Comparison of ENCODE assay signal across 22 cellular contexts in the genomic region with DNA sequence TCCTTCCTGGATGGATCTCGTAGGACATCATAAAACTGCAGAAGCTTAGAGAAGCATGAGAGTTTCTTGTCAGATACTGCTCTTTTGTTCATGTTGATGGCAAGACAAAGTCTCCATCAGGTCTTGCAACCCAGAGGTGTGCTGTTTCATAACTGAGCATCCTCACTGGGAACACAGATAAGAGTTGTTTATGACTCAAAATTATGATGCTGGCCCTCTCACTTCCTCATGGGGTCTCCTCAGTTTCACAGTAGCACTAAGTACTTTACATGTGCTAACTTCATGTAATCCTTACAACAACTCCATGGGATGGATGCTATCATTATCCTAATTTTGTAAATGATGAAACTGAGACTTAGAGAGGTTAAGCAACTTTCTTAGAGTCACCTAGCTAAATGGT. TPM values are rescaled to one million over a fixed set of nuclear protein-coding genes. Genes with fewer than 3 reads are reported as not detected.
DNase-seq lines count a peak whose midpoint lies in the region; ATAC-seq, FAIRE-seq and TF ChIP-seq lines count a peak whose summit lies in the region.
"Had no signal": no experiment of that assay in that cellular context is flagged by ENCODE, and none has a peak within 500 bp of the region (broad histone marks: within the 10 kb centered on the region; RNA-seq: fewer than 3 reads in every experiment).

No MANE protein-coding gene starts in this region.

- no peaks in the 10 kb centered on the region for H3K4me1 Mint-ChIP-seq in activated CD4-positive, alpha-beta T cell treated with anti-CD3 and anti-CD28 coated beads, Interleukin-2, amount 10 ng/mL, durations not matched to agents 24 days and 14 days
- H3K4me1 Mint-ChIP-seq: CD4-positive, alpha-beta memory T cell; GM23338 had no signal

- ATAC-seq in A549 = no peak
- peak; percentile 21; the same call in 1 of the 3 replicates for ATAC-seq in GM12878
- ATAC-seq: GM23338 had no signal

- H3K9me3 Mint-ChIP-seq in activated CD4-positive, alpha-beta T cell treated with anti-CD3 and anti-CD28 coated beads, Interleukin-2, amount 10 ng/mL, durations not matched to agents 24 days and 14 days = no peaks in the 10 kb centered on the region
- H3K9me3 Mint-ChIP-seq: CD4-positive, alpha-beta memory T cell; GM23338; HFFc6 had no signal

- H3K36me3 ChIP-seq in H7 (replicated peaks; ENCODE audit: control insufficient read depth, insufficient read depth, low read length) (peaks cover 2% of the 10 kb centered on the region), GM12878 (ENCODE audit: control insufficient read depth in 2 of 2, insufficient read depth in 2 of 2, low read length in 1 of 2) (peaks cover 2 to 27% of the 10 kb centered on the region in 2 experiments), PC-9 (ENCODE audit: low read depth) (0 out of 2 replicates have a peak, but pooled peaks cover 5% of the 10 kb centered on the region)

- no peaks in the 10 kb centered on the region for H3K4me1 ChIP-seq in A549
- peaks cover 3% of the 10 kb centered on the region; the same call in 1 of the 2 replicates for H3K4me1 ChIP-seq in GM12878 (ENCODE audit: control insufficient read depth, insufficient read depth, low read length)
- H3K4me1 ChIP-seq in PC-9 (replicated peaks; ENCODE audit: insufficient read depth) = peaks cover 10% of the 10 kb centered on the region
- H3K4me1 ChIP-seq: HAP-1 had no signal

- intact Hi-C loops in GM12878 (cut with micrococcal nuclease; ENCODE audit: unreplicated experiment) (no loop called here), PC-9 (cut with micrococcal nuclease; ENCODE audit: unreplicated experiment) (no loop called here)
- intact Hi-C loops in activated CD4-positive, alpha-beta T cell treated with anti-CD3 and anti-CD28 coated beads, Interleukin-2, amount 10 ng/mL, durations not matched to agents 24 days and 14 days (cut with micrococcal nuclease) = no loop called here

- H3K27ac ChIP-seq in A549 (no peak overlapping the region), GM12878 (ENCODE audit: control insufficient read depth, insufficient read depth) (no peak overlapping the region), PC-9 (no peak overlapping the region)
- H3K27ac ChIP-seq: 22Rv1 had no signal

- WGBS in A549 (ENCODE audit: missing lambda C conversion rate) = 59% methylated on average over 1 of the region's 1 CpG
- 64% methylated on average over 1 of the region's 1 CpG for WGBS in GM12878 (ENCODE audit: insufficient coverage, insufficient replicate concordance, low lambda C conversion rate, missing lambda C conversion rate)

- SMC1A ChIA-PET in GM12878 (lab: Charles Lee; ENCODE audit: uncharacterized antibody, unreplicated experiment) = no interaction called here

- no peak overlapping the region for H3K4me3 ChIP-seq in A549
- no peak overlapping the region for H3K4me3 ChIP-seq in H7 (ENCODE audit: insufficient read depth, low read depth, low read length)
- no peak overlapping the region for H3K4me3 ChIP-seq in GM12878
- H3K4me3 ChIP-seq in PC-9 = no peak overlapping the region
- H3K4me3 ChIP-seq: GM23338, HAP-1 had no signal

- no peaks in the 10 kb centered on the region for H4K20me1 ChIP-seq in GM12878 (ENCODE audit: control insufficient read depth, insufficient read depth)
- H4K20me1 ChIP-seq in PC-9 (ENCODE audit: insufficient read depth) = no peaks in the 10 kb centered on the region

- no peaks in the 10 kb centered on the region for H3K27me3 Mint-ChIP-seq in activated CD4-positive, alpha-beta T cell treated with anti-CD3 and anti-CD28 coated beads, Interleukin-2, amount 10 ng/mL, durations not matched to agents 24 days and 14 days
- H3K27me3 Mint-ChIP-seq: CD4-positive, alpha-beta memory T cell had no signal

- H3K4me2 ChIP-seq in A549 (no peak overlapping the region), GM12878 (ENCODE audit: control insufficient read depth, insufficient read depth) (no peak overlapping the region), PC-9 (no peak overlapping the region)
- H3K4me2 ChIP-seq: GM23338 had no signal

- in situ Hi-C loops in GM12878 (cut with MboI) = no loop called here

- TF ChIP-seq POLR2A in A549 (IDR thresholded peaks at IDR 0.05; ENCODE audit: low read length) (no peak), GM12878 (IDR thresholded peaks at IDR 0.05; ENCODE audit: low read depth, low read length) (no peak)

- no peak for TF ChIP-seq RAD21 in A549 (conservative IDR thresholded peaks at IDR 0.05 in 1 of 2, IDR thresholded peaks at IDR 0.05 in 1 of 2)
- no peak for TF ChIP-seq RAD21 in GM12878 (IDR thresholded peaks at IDR 0.05; ENCODE audit: insufficient read depth, low read depth, low read length)

- no TSS peak for BruUV-seq in GM12878 (replicated peaks; lab: Mats Ljungman, UMichigan)
- BruUV-seq in PC-9 (replicated peaks; lab: Mats Ljungman, UMichigan) = no TSS peak

- H3F3A ChIP-seq in PC-9 (ENCODE audit: insufficient read depth, low read depth) = peaks cover 9% of the 10 kb centered on the region

- no peak overlapping the region for H3K9ac ChIP-seq in GM12878 (ENCODE audit: control insufficient read depth, insufficient read depth, low read length)

- H3K9me3 ChIP-seq in A549 (no peaks in the 10 kb centered on the region), GM12878 (replicated peaks; ENCODE audit: control insufficient read depth, insufficient read depth, low read length) (no peaks in the 10 kb centered on the region), PC-9 (ENCODE audit: insufficient read depth, low read depth) (no peaks in the 10 kb centered on the region)
- H3K9me3 ChIP-seq: HAP-1 had no signal

- peaks cover 2% of the 10 kb centered on the region for H3K36me3 Mint-ChIP-seq in activated CD4-positive, alpha-beta T cell treated with anti-CD3 and anti-CD28 coated beads, Interleukin-2, amount 10 ng/mL, durations not matched to agents 24 days and 14 days (ENCODE audit: low read depth)

- peak; percentile 56 for FAIRE-seq in A549 (lab: Jason Lieb, UNC)
- no peak for FAIRE-seq in GM12878 (lab: Jason Lieb, UNC)
- FAIRE-seq: A204.1, GM19239 had no signal

- H3K79me2 ChIP-seq in GM12878 (ENCODE audit: control insufficient read depth, insufficient read depth, low read length) (no peaks in the 10 kb centered on the region), PC-9 (ENCODE audit: low read depth) (no peaks in the 10 kb centered on the region)

- RAD21 ChIA-PET in GM12878 (lab: Charles Lee; ENCODE audit: unreplicated experiment) = no interaction called here

- H2AFZ ChIP-seq in GM12878 (ENCODE audit: control insufficient read depth, low read depth, low read length) (no peak overlapping the region), PC-9 (no peak overlapping the region)
- H2AFZ ChIP-seq: GM23338 had no signal

- TF ChIP-seq CTCF in A549 (IDR thresholded peaks at IDR 0.05) (no peak), GM12878 (IDR thresholded peaks at IDR 0.05 in 2 of 3, conservative IDR thresholded peaks at IDR 0.05 in 1 of 3; ENCODE audit: control insufficient read depth in 2 of 3, extremely low read depth in 1 of 3, insufficient read depth in 1 of 3, low read depth in 3 of 3, low read length in 3 of 3) (no peak), PC-9 (conservative IDR thresholded peaks at IDR 0.05) (no peak)

- TF ChIP-seq EP300 in A549 (IDR thresholded peaks at IDR 0.05) (no peak), GM12878 (IDR thresholded peaks at IDR 0.05; ENCODE audit: borderline replicate concordance in 1 of 2, control insufficient read depth in 1 of 2, low read depth in 2 of 2, low read length in 2 of 2) (no peak)

- H3K4me3 Mint-ChIP-seq in activated CD4-positive, alpha-beta T cell treated with anti-CD3 and anti-CD28 coated beads, Interleukin-2, amount 10 ng/mL, durations not matched to agents 24 days and 14 days = no peak overlapping the region
- H3K4me3 Mint-ChIP-seq: CD4-positive, alpha-beta memory T cell; GM23338; HFFc6 had no signal

- no peak overlapping the region for H3K27ac Mint-ChIP-seq in activated CD4-positive, alpha-beta T cell treated with anti-CD3 and anti-CD28 coated beads, Interleukin-2, amount 10 ng/mL, durations not matched to agents 24 days and 14 days
- H3K27ac Mint-ChIP-seq: CD4-positive, alpha-beta memory T cell; GM23338; HFFc6 had no signal

- DNase-seq in A549 (ENCODE audit: low read depth in 1 of 2, low spot score in 1 of 2) (no peak), H7 (peak; percentile 1), GM12878 (ENCODE audit: low read depth, low spot score) (no peak), ureter (ENCODE audit: low spot score) (peak; percentile 3), PC-9 (no peak), NCI-H1694 (lab: John Stamatoyannopoulos, UW) (no peak)
- no peak for DNase-seq in activated CD4-positive, alpha-beta T cell treated with anti-CD3 and anti-CD28 coated beads, Interleukin-2, amount 10 ng/mL, durations not matched to agents 24 days and 14 days
- DNase-seq: ACHN; AML-193; C1 segment of cervical spinal cord; Calu3; CD4-positive, alpha-beta memory T cell; COR-L47; DMS53; DMS79 treated with DMSO at 0.1 percent for 48 hours; GF-D8; HFFc6 had no signal

- H3K27me3 ChIP-seq in H7 (ENCODE audit: control insufficient read depth, insufficient read depth, low read length) = no peaks in the 10 kb centered on the region
- H3K27me3 ChIP-seq in GM12878 (replicated peaks in 1 of 2; ENCODE audit: control insufficient read depth in 2 of 2, insufficient read depth in 2 of 2, low read length in 1 of 2) = no peaks in the 10 kb centered on the region
- no peaks in the 10 kb centered on the region for H3K27me3 ChIP-seq in PC-9 (ENCODE audit: insufficient read depth, low read depth)

- CTCF ChIA-PET in A549 (lab: Yijun Ruan, JAX) = no interaction called here
- CTCF ChIA-PET in GM12878 (lab: Yijun Ruan, JAX) = no interaction called here
- CTCF ChIA-PET in PC-9 (lab: Charles Lee) = no interaction called here

- POLR2A ChIA-PET in A549 (lab: Yijun Ruan, JAX) = no interaction called here
- POLR2A ChIA-PET in GM12878 (lab: Charles Lee) = no interaction called here
- POLR2A ChIA-PET in PC-9 (lab: Charles Lee; ENCODE audit: unreplicated experiment) = no interaction called here

- H3K9me2 ChIP-seq in PC-9 (ENCODE audit: insufficient read depth) = no peaks in the 10 kb centered on the region

RNA-seq across cellular contexts. Expression of a gene that starts 14.4 kb away (rescaled TPM):
- 42.9 and 45.0 TPM in 2 replicates for polyA plus RNA-seq in A549 (2011; rRNA removed)
- polyA plus RNA-seq in A549 (2012; cell fraction: cytosol; rRNA removed) = 25.0 and 28.2 TPM in 2 replicates
- 48.4 and 51.3 TPM in 2 replicates for polyA plus RNA-seq in A549 (2012; cell fraction: nucleus; rRNA removed)
- 37.5 to 47.6 TPM (median 44.5 TPM) in 3 replicates for polyA plus RNA-seq in A549 (2017; fragmentation: RNase III; extraction: RNeasy Plus Mini Kit Qiagen cat#74134 plus additional on column Dnase treatment)
- 7.3 and 7.4 TPM in 2 replicates for polyA minus RNA-seq in A549 (2011; rRNA and poly(A)+ RNA removed)
- total RNA-seq in H7 (2014; rRNA removed; shearing (Covaris generic)) = 38.3 and 41.3 TPM in 2 replicates
- total RNA-seq in GM12878 (2013; cell fraction: nucleolus; rRNA removed) = 46.4 and 46.9 TPM in 2 replicates
- 37.7 and 39.5 TPM in 2 replicates for total RNA-seq in GM12878 (2014; rRNA removed)
- 34.1 and 38.3 TPM in 2 replicates for total RNA-seq in GM12878 (2014; rRNA removed; fragmentation: Illumina TruSeq; extraction: Trizol)
- 37.4 and 39.6 TPM in 2 replicates for total RNA-seq in GM12878 (2021)
- polyA plus RNA-seq in GM12878 (2011; ENCODE audit: low read depth) = 49.6 TPM
- polyA plus RNA-seq in GM12878 (2011; rRNA removed) = 34.1 and 42.5 TPM in 2 replicates
- 25.7 and 28.6 TPM in 2 replicates for polyA plus RNA-seq in GM12878 (2011; cell fraction: cytosol; rRNA removed)
- 74.2 and 75.4 TPM in 2 replicates for polyA plus RNA-seq in GM12878 (2011; cell fraction: nucleus; rRNA removed)
- polyA plus RNA-seq in GM12878 (2012) = 43.5 and 44.6 TPM in 2 replicates
- polyA plus RNA-seq in GM12878 (2014; fragmentation: Illumina TruSeq; extraction: Trizol) = 36.9 and 45.2 TPM in 2 replicates
- polyA plus RNA-seq in GM12878 (2014; fragmentation: Nextera tagmentation; extraction: Ambion mirVana) = 10 to 100 TPM; 57.7 to 80.2 TPM
- polyA plus RNA-seq in GM12878 (2014; rRNA removed) = 29.2 and 31.2 TPM in 2 replicates
- 10 to 100 TPM; 41.8 to 50.8 TPM for polyA plus RNA-seq in GM12878 (2016; fragmentation: Nextera tagmentation; extraction: Ambion mirVana)
- 9.0 and 9.7 TPM in 2 replicates for polyA minus RNA-seq in GM12878 (2011; rRNA and poly(A)+ RNA removed)
- 7.9 and 12.0 TPM in 2 replicates for polyA minus RNA-seq in GM12878 (2011; cell fraction: cytosol; rRNA and poly(A)+ RNA removed)
- 13.8 TPM in 2 replicates for polyA minus RNA-seq in GM12878 (2011; cell fraction: nucleus; rRNA and poly(A)+ RNA removed)
- 79.6 TPM for total RNA-seq in ureter
- 17.4 and 19.4 TPM in 2 replicates for total RNA-seq in PC-9 (2021)
- total RNA-seq in activated CD4-positive, alpha-beta T cell treated with anti-CD3 and anti-CD28 coated beads, Interleukin-2, amount 10 ng/mL, durations not matched to agents 24 days and 14 days = 7.2 and 8.3 TPM in 2 replicates

RNA-seq across cellular contexts. Expression of a gene that starts 31.5 kb away (rescaled TPM):
- polyA plus RNA-seq in A549 (2011; rRNA removed) = 13.5 and 16.9 TPM in 2 replicates
- polyA plus RNA-seq in A549 (2012; cell fraction: cytosol; rRNA removed) = 4.5 and 4.6 TPM in 2 replicates
- 3.7 and 5.9 TPM in 2 replicates for polyA plus RNA-seq in A549 (2012; cell fraction: nucleus; rRNA removed)
- polyA plus RNA-seq in A549 (2017; fragmentation: RNase III; extraction: RNeasy Plus Mini Kit Qiagen cat#74134 plus additional on column Dnase treatment) = 19.9 to 20.7 TPM (median 20.3 TPM) in 3 replicates
- polyA minus RNA-seq in A549 (2011; rRNA and poly(A)+ RNA removed) = 6.9 and 7.2 TPM in 2 replicates
- total RNA-seq in H7 (2014; rRNA removed; shearing (Covaris generic)) = 15.8 and 21.4 TPM in 2 replicates
- total RNA-seq in GM12878 (2013; cell fraction: nucleolus; rRNA removed) = 13.1 and 13.6 TPM in 2 replicates
- total RNA-seq in GM12878 (2014; rRNA removed) = 13.7 and 15.3 TPM in 2 replicates
- total RNA-seq in GM12878 (2014; rRNA removed; fragmentation: Illumina TruSeq; extraction: Trizol) = 23.4 and 24.3 TPM in 2 replicates
- 17.9 and 18.4 TPM in 2 replicates for total RNA-seq in GM12878 (2021)
- 9.1 TPM for polyA plus RNA-seq in GM12878 (2011; ENCODE audit: low read depth)
- polyA plus RNA-seq in GM12878 (2011; rRNA removed) = 15.1 and 21.2 TPM in 2 replicates
- 5.2 and 5.4 TPM in 2 replicates for polyA plus RNA-seq in GM12878 (2011; cell fraction: cytosol; rRNA removed)
- 5.8 and 8.0 TPM in 2 replicates for polyA plus RNA-seq in GM12878 (2011; cell fraction: nucleus; rRNA removed)
- 12.4 and 13.2 TPM in 2 replicates for polyA plus RNA-seq in GM12878 (2012)
- 22.8 and 28.2 TPM in 2 replicates for polyA plus RNA-seq in GM12878 (2014; fragmentation: Illumina TruSeq; extraction: Trizol)
- polyA plus RNA-seq in GM12878 (2014; fragmentation: Nextera tagmentation; extraction: Ambion mirVana) = 10 to 100 TPM; 14.2 to 16.8 TPM
- 12.6 and 15.1 TPM in 2 replicates for polyA plus RNA-seq in GM12878 (2014; rRNA removed)
- polyA plus RNA-seq in GM12878 (2016; fragmentation: Nextera tagmentation; extraction: Ambion mirVana) = 10 to 100 TPM; 18.0 to 19.0 TPM
- polyA minus RNA-seq in GM12878 (2011; rRNA and poly(A)+ RNA removed) = 6.3 and 8.3 TPM in 2 replicates
- polyA minus RNA-seq in GM12878 (2011; cell fraction: cytosol; rRNA and poly(A)+ RNA removed) = 3.2 and 3.5 TPM in 2 replicates
- 2.2 and 2.5 TPM in 2 replicates for polyA minus RNA-seq in GM12878 (2011; cell fraction: nucleus; rRNA and poly(A)+ RNA removed)
- total RNA-seq in ureter = 17.9 TPM
- total RNA-seq in PC-9 (2021) = 14.0 and 19.0 TPM in 2 replicates
- 23.1 and 23.3 TPM in 2 replicates for total RNA-seq in activated CD4-positive, alpha-beta T cell treated with anti-CD3 and anti-CD28 coated beads, Interleukin-2, amount 10 ng/mL, durations not matched to agents 24 days and 14 days

Comparison
In these comparisons a context has a peak if more than half of its experiments do, and no peak if none do; other contexts are left out.
1. DNase-seq: peak in H7 (single experiment) and ureter (single experiment); none in A549 (0 of 2), GM12878 (single experiment), PC-9 (0 of 2), NCI-H1694 (single experiment) and activated CD4-positive, alpha-beta T cell treated with anti-CD3 and anti-CD28 coated beads, Interleukin-2, amount 10 ng/mL, durations not matched to agents 24 days and 14 days (single experiment).